22 cellular contexts compared by ENCODE assay signal in genomic region chr4:67634741-67635140, GRCh38.
"Had no signal": no experiment of that assay in that cellular context is flagged by ENCODE, and none has a peak within 500 bp of the region (broad histone marks: within the 10 kb centered on the region; RNA-seq: fewer than 3 reads in every experiment).

No MANE protein-coding gene starts in this region.

- H3K4me3 ChIP-seq: coronary artery, heart left ventricle, lung, neural progenitor cell, pancreas, prostate gland, skin epidermis, thoracic aorta, transverse colon had no signal

- H3K9ac ChIP-seq: neural progenitor cell had no signal

- H3K27me3 ChIP-seq: heart left ventricle, neural progenitor cell, pancreas, transverse colon had no signal

- DNase-seq: effector CD4-positive, alpha-beta T cell; endodermal cell; heart left ventricle; left colon; left ventricle myocardium superior; mesenchymal stem cell; nucleus accumbens; pancreas; retina; stimulated activated CD4-positive, alpha-beta T cell treated with anti-CD3 and anti-CD28 coated beads, Interleukin-2, amount 100 ng/mL, for 24 hours; stimulated activated CD4-positive, alpha-beta T cell treated with anti-CD3 and anti-CD28 coated beads, Interleukin-4, amount 100 ng/mL, for 4 hours; stimulated activated naive B cell treated with anti-CD40 and anti-IgM and Interleukin-4, amounts not matched to agents 10 μg/mL and 1 μg/mL and 100 μg/mL, for 72 hours; stimulated activated naive CD8-positive, alpha-beta T cell treated with anti-CD3 and anti-CD28 coated beads, Interleukin-15, amount 100 ng/mL, for 72 hours; transverse colon had no signal

- H3K4me1 Mint-ChIP-seq: endodermal cell; neural progenitor cell; stimulated activated naive CD8-positive, alpha-beta T cell treated with anti-CD3 and anti-CD28 coated beads, Interleukin-15, amount 100 ng/mL, for 72 hours had no signal

- H3K4me3 Mint-ChIP-seq: endodermal cell; natural killer cell treated with Interleukin-12 subunit alpha and Interleukin-12 subunit beta and Interleukin-15 and Interleukin-18, amount 100 ng/mL, for 72 hours; neural progenitor cell; stimulated activated naive B cell treated with anti-CD40 and anti-IgM and Interleukin-4, amounts not matched to agents 10 μg/mL and 1 μg/mL and 100 μg/mL, for 72 hours; stimulated activated naive CD8-positive, alpha-beta T cell treated with anti-CD3 and anti-CD28 coated beads, Interleukin-15, amount 100 ng/mL, for 72 hours had no signal

- ATAC-seq: heart left ventricle; left colon; left ventricle myocardium superior; natural killer cell treated with Interleukin-12 subunit alpha and Interleukin-12 subunit beta and Interleukin-15 and Interleukin-18, amount 100 ng/mL, for 72 hours; pancreas; sciatic nerve; stimulated activated naive B cell treated with anti-CD40 and anti-IgM and Interleukin-4, amounts not matched to agents 10 μg/mL and 1 μg/mL and 100 μg/mL, for 72 hours; stimulated activated naive CD8-positive, alpha-beta T cell treated with anti-CD3 and anti-CD28 coated beads, Interleukin-15, amount 100 ng/mL, for 72 hours had no signal

- H3K27me3 Mint-ChIP-seq: natural killer cell treated with Interleukin-12 subunit alpha and Interleukin-12 subunit beta and Interleukin-15 and Interleukin-18, amount 100 ng/mL, for 72 hours; stimulated activated naive B cell treated with anti-CD40 and anti-IgM and Interleukin-4, amounts not matched to agents 10 μg/mL and 1 μg/mL and 100 μg/mL, for 72 hours; stimulated activated naive CD8-positive, alpha-beta T cell treated with anti-CD3 and anti-CD28 coated beads, Interleukin-15, amount 100 ng/mL, for 72 hours had no signal

- H2AFZ ChIP-seq: neural progenitor cell had no signal

- H3K9me3 Mint-ChIP-seq: natural killer cell treated with Interleukin-12 subunit alpha and Interleukin-12 subunit beta and Interleukin-15 and Interleukin-18, amount 100 ng/mL, for 72 hours; stimulated activated naive CD8-positive, alpha-beta T cell treated with anti-CD3 and anti-CD28 coated beads, Interleukin-15, amount 100 ng/mL, for 72 hours had no signal

- H3K27ac Mint-ChIP-seq: endodermal cell; natural killer cell treated with Interleukin-12 subunit alpha and Interleukin-12 subunit beta and Interleukin-15 and Interleukin-18, amount 100 ng/mL, for 72 hours; neural progenitor cell; stimulated activated naive B cell treated with anti-CD40 and anti-IgM and Interleukin-4, amounts not matched to agents 10 μg/mL and 1 μg/mL and 100 μg/mL, for 72 hours; stimulated activated naive CD8-positive, alpha-beta T cell treated with anti-CD3 and anti-CD28 coated beads, Interleukin-15, amount 100 ng/mL, for 72 hours had no signal

- H3K9me3 ChIP-seq: heart left ventricle, pancreas, prostate gland, thoracic aorta, transverse colon had no signal

- H3K4me2 ChIP-seq: neural progenitor cell had no signal

- H3K4me1 ChIP-seq: heart left ventricle, neural progenitor cell, pancreas, prostate gland, transverse colon had no signal

- H3K27ac ChIP-seq: coronary artery, heart left ventricle, neural progenitor cell, pancreas, prostate gland, skin epidermis, thoracic aorta, transverse colon had no signal
